18 cellular contexts compared by ENCODE assay signal in the genomic region with DNA sequence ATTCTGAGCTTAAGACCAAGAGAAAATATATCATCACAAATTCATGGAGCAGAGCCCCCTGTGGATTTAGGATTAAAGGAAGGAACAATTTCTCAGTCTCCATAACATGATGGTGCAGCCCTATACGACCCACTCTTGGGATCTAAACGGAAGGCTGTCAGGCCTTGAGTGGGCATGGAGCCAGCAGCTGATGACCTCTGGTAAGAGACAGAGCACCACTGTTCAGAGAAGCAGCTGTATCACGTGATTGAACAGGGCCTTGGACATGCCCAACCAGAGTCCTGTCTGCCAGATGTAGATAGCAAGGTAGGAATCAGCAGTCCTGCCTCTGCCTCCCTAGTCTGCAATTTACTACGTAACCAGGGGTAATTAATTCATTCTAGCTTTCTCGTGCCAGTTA.
DNase-seq lines count a peak whose midpoint lies in the region; TF ChIP-seq lines count a peak whose summit lies in the region.
"Had no signal": no experiment of that assay in that cellular context is flagged by ENCODE, and none has a peak within 500 bp of the region (broad histone marks: within the 10 kb centered on the region; RNA-seq: fewer than 3 reads in every experiment).

No MANE protein-coding gene starts in this region.

- no peaks in the 10 kb centered on the region for H3K27me3 Mint-ChIP-seq in activated naive CD8-positive, alpha-beta T cell treated with anti-CD3 and anti-CD28 coated beads for 36 hours
- H3K27me3 Mint-ChIP-seq: activated naive CD4-positive, alpha-beta T cell treated with anti-CD3 and anti-CD28 coated beads, Interleukin-2, amount 10 ng/mL, durations not matched to agents 7 days and 5 days had no signal

- no peak overlapping the region for H3K27ac Mint-ChIP-seq in activated naive CD8-positive, alpha-beta T cell treated with anti-CD3 and anti-CD28 coated beads for 36 hours
- H3K27ac Mint-ChIP-seq: activated naive CD4-positive, alpha-beta T cell treated with anti-CD3 and anti-CD28 coated beads, Interleukin-2, amount 10 ng/mL, durations not matched to agents 7 days and 5 days had no signal

- intact Hi-C loops in posterior vena cava (cut with DNase I) = no loop called here

- no peak overlapping the region for H2AFZ ChIP-seq in trophoblast cell (ENCODE audit: insufficient read depth, low read length, poor library complexity)

- no peak overlapping the region for H2BK120ac ChIP-seq in trophoblast cell (ENCODE audit: insufficient read depth, low read length, poor library complexity)

- no peaks in the 10 kb centered on the region for H3K36me3 ChIP-seq in trophoblast cell (ENCODE audit: control insufficient read depth in 1 of 2, insufficient read depth in 2 of 2, low read length in 2 of 2)
- H3K36me3 ChIP-seq: breast epithelium, esophagus squamous epithelium, thoracic aorta had no signal

- H3K9ac ChIP-seq in trophoblast cell (ENCODE audit: low read length) = no peak overlapping the region

- in situ Hi-C loops in SK-MEL-5 (cut with HindIII; ENCODE audit: low pct_unique_long_range_greater_than_20kb, low sequenced_read_pairs) = no loop called here

- no peaks in the 10 kb centered on the region for H3K27me3 ChIP-seq in trophoblast cell (ENCODE audit: insufficient read depth, low read length)
- H3K27me3 ChIP-seq: breast epithelium, esophagus squamous epithelium had no signal

- H3K4me1 ChIP-seq in trophoblast cell (ENCODE audit: control insufficient read depth in 1 of 2, insufficient read depth in 2 of 2, low read length in 2 of 2) = no peaks in the 10 kb centered on the region
- H3K4me1 ChIP-seq: breast epithelium, esophagus squamous epithelium had no signal

- no peaks in the 10 kb centered on the region for H3K79me2 ChIP-seq in trophoblast cell (ENCODE audit: control insufficient read depth, insufficient read depth, low read length, poor library complexity)

- peak overlapping the region; percentile 54 for H4K12ac ChIP-seq in trophoblast cell (ENCODE audit: low read depth, low read length)

- no peaks in the 10 kb centered on the region for H3K9me3 Mint-ChIP-seq in activated naive CD8-positive, alpha-beta T cell treated with anti-CD3 and anti-CD28 coated beads for 36 hours
- H3K9me3 Mint-ChIP-seq: activated naive CD4-positive, alpha-beta T cell treated with anti-CD3 and anti-CD28 coated beads, Interleukin-2, amount 10 ng/mL, durations not matched to agents 7 days and 5 days had no signal

- no peak for TF ChIP-seq CTCF in GM10266 (IDR thresholded peaks at IDR 0.05; ENCODE audit: control insufficient read depth, insufficient read depth, low read depth, missing control alignments)

- H3K18ac ChIP-seq in trophoblast cell (ENCODE audit: low read length) = no peak overlapping the region

- H4K8ac ChIP-seq in trophoblast cell (ENCODE audit: low read depth, low read length) = peak overlapping the region; percentile 19

- no peak overlapping the region for H3K23ac ChIP-seq in trophoblast cell (ENCODE audit: low read length)

- no peaks in the 10 kb centered on the region for H3K79me1 ChIP-seq in trophoblast cell (ENCODE audit: low read length)

- no CpG with 5 or more reads among the region's 5 CpGs for WGBS in trophoblast cell (ENCODE audit: extremely low coverage, insufficient coverage, insufficient read length)

- H4K91ac ChIP-seq in trophoblast cell (ENCODE audit: low read depth, low read length) = no peak overlapping the region

- no peak overlapping the region for H3K4me2 ChIP-seq in trophoblast cell (ENCODE audit: low read length)

- DNase-seq in GM03348 (ENCODE audit: low spot score) (peak; percentile 5), SK-MEL-5 (ENCODE audit: low read depth, low spot score) (peak; percentile 94), globus pallidus (ENCODE audit: low spot score) (peak; percentile 91), trophoblast cell (no peak), GM10266 (ENCODE audit: extremely low spot score) (no peak), DMS 273 treated with DMSO at 0.1 percent for 48 hours (lab: John Stamatoyannopoulos, UW) (no peak), posterior vena cava (ENCODE audit: low spot score) (no peak)
- no peak for DNase-seq in activated naive CD8-positive, alpha-beta T cell treated with anti-CD3 and anti-CD28 coated beads for 36 hours
- DNase-seq: activated naive CD4-positive, alpha-beta T cell treated with anti-CD3 and anti-CD28 coated beads, Interleukin-2, amount 10 ng/mL, durations not matched to agents 7 days and 5 days; activated T-cell treated with anti-CD3 and anti-CD28 coated beads, Interleukin-2, amount 50 U/mL, for 1 hour; effector CD4-positive, alpha-beta T cell; esophagus squamous epithelium; NCI-H187 treated with DMSO at 0.1 percent for 48 hours; NCI-H526; SW 1271 had no signal

- peak overlapping the region; percentile 24 for H3K14ac ChIP-seq in trophoblast cell (ENCODE audit: low read length)

- H2BK5ac ChIP-seq in trophoblast cell (ENCODE audit: low read depth, low read length, poor library complexity) = peak overlapping the region; percentile 21

- no peak overlapping the region for H3K27ac ChIP-seq in trophoblast cell (ENCODE audit: low read depth, low read length)
- H3K27ac ChIP-seq: breast epithelium, esophagus squamous epithelium, skin epidermis, thoracic aorta had no signal

- no peak overlapping the region for H3K4ac ChIP-seq in trophoblast cell (ENCODE audit: low read depth, low read length)

- H3K4me3 ChIP-seq in trophoblast cell (ENCODE audit: low read depth, low read length) = no peak overlapping the region
- H3K4me3 ChIP-seq: breast epithelium, esophagus squamous epithelium, skin epidermis, thoracic aorta had no signal

- H3K36me3 Mint-ChIP-seq in activated naive CD8-positive, alpha-beta T cell treated with anti-CD3 and anti-CD28 coated beads for 36 hours = no peaks in the 10 kb centered on the region
- H3K36me3 Mint-ChIP-seq: activated naive CD4-positive, alpha-beta T cell treated with anti-CD3 and anti-CD28 coated beads, Interleukin-2, amount 10 ng/mL, durations not matched to agents 7 days and 5 days had no signal

- H3K4me3 Mint-ChIP-seq in activated naive CD8-positive, alpha-beta T cell treated with anti-CD3 and anti-CD28 coated beads for 36 hours = no peak overlapping the region
- H3K4me3 Mint-ChIP-seq: activated naive CD4-positive, alpha-beta T cell treated with anti-CD3 and anti-CD28 coated beads, Interleukin-2, amount 10 ng/mL, durations not matched to agents 7 days and 5 days had no signal

- no peaks in the 10 kb centered on the region for H3K9me3 ChIP-seq in trophoblast cell (ENCODE audit: insufficient read depth, low read depth, low read length)
- H3K9me3 ChIP-seq: breast epithelium, esophagus squamous epithelium, thoracic aorta had no signal

- H3K4me1 Mint-ChIP-seq in activated naive CD8-positive, alpha-beta T cell treated with anti-CD3 and anti-CD28 coated beads for 36 hours = no peaks in the 10 kb centered on the region
- H3K4me1 Mint-ChIP-seq: activated naive CD4-positive, alpha-beta T cell treated with anti-CD3 and anti-CD28 coated beads, Interleukin-2, amount 10 ng/mL, durations not matched to agents 7 days and 5 days had no signal

- H2BK12ac ChIP-seq in trophoblast cell (ENCODE audit: low read length) = no peak overlapping the region

- H2AK5ac ChIP-seq in trophoblast cell (ENCODE audit: low read length) = no peak overlapping the region

Comparison
In these comparisons a context has a peak if more than half of its experiments do, and no peak if none do; other contexts are left out.
1. DNase-seq: peak in GM03348 (single experiment), SK-MEL-5 (single experiment) and globus pallidus (single experiment); none in trophoblast cell (0 of 2), GM10266 (single experiment), DMS 273 treated with DMSO at 0.1 percent for 48 hours (single experiment), posterior vena cava (single experiment) and activated naive CD8-positive, alpha-beta T cell treated with anti-CD3 and anti-CD28 coated beads for 36 hours (single experiment).